8 cellular contexts compared by ENCODE assay signal in the genomic region with DNA sequence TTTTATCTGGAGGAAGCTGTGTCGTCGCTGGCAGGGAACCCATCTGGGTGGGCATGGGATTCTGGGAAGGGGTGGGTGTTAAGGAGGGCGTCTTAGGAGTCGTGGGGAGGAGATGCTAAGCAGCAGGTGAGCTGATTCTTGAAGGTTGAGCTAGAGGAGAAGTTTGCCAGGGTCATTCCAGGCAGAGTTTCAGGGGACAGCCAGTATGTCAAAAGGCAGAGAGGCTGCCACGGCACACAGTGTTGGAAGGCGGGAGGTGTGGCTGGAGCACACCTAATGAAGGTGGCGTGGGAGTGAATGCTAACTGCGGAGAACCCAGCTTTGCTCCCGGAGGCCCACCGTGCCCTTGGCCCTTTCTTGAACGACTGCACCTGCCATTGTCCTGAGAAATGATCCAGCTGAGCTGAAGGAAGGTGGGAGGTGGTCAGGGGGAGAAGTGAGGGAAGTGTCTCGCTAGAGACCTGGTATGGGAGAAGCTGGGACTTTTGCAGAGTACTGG. TPM values are rescaled to one million over a fixed set of nuclear protein-coding genes. Genes with fewer than 3 reads are reported as not detected.
DNase-seq lines count a peak whose midpoint lies in the region; ATAC-seq and TF ChIP-seq lines count a peak whose summit lies in the region.

No MANE protein-coding gene starts in this region.

- POLR2A ChIA-PET in CD8-positive, alpha-beta T cell (lab: Charles Lee), result interaction anchor here (1.1 to 4.2 kb wide), 2 partner anchors 8 to 24 kb away, joined by 4 to 19 read pairs; no protein-coding TSS in a partner anchor
- POLR2A ChIA-PET in PC-3 (lab: Charles Lee; ENCODE audit: unreplicated experiment), result no interaction called here

- peaks cover 29% of the 10 kb centered on the region for H3K36me3 Mint-ChIP-seq in CD8-positive, alpha-beta T cell

- no peaks in the 10 kb centered on the region for H3K27me3 Mint-ChIP-seq in CD8-positive, alpha-beta T cell (ENCODE audit: low read depth)

- TF ChIP-seq CTCF in CD8-positive, alpha-beta T cell (IDR thresholded peaks at IDR 0.05), result no peak
- TF ChIP-seq CTCF in PC-3 (conservative IDR thresholded peaks at IDR 0.05; ENCODE audit: low read depth, low read length) (no peak), epithelial cell of esophagus (IDR thresholded peaks at IDR 0.05; ENCODE audit: insufficient read depth, low read depth, low read length, missing control alignments) (no peak), ovary (IDR thresholded peaks at IDR 0.05) (no peak)

- peaks cover 61% of the 10 kb centered on the region for H3K79me2 ChIP-seq in PC-3 (ENCODE audit: low read length)

- H3K9ac ChIP-seq in PC-3 (ENCODE audit: low read length), result peak overlapping the region; percentile 87

- DNase-seq in CD8-positive, alpha-beta T cell, result no peak
- DNase-seq in PC-3, result no peak
- DNase-seq in epithelial cell of esophagus (ENCODE audit: low read depth), result no peak
- no peak for DNase-seq in ovary
- DNase-seq in NCI-H1105 treated with DMSO at 0.1 percent for 48 hours (lab: John Stamatoyannopoulos, UW), result no peak
- DNase-seq in T1000 (lab: John Stamatoyannopoulos, UW), result no peak
- no peak for DNase-seq in globus pallidus (ENCODE audit: low spot score)

- H3K4me1 Mint-ChIP-seq in CD8-positive, alpha-beta T cell (ENCODE audit: low read depth), result peaks cover 56% of the 10 kb centered on the region

- H3K27me3 ChIP-seq in CD8-positive, alpha-beta T cell (ENCODE audit: insufficient read depth, low read length), result no peaks in the 10 kb centered on the region
- no peaks in the 10 kb centered on the region for H3K27me3 ChIP-seq in PC-3 (ENCODE audit: low read length)
- no peaks in the 10 kb centered on the region for H3K27me3 ChIP-seq in ovary

- intact Hi-C loops in CD8-positive, alpha-beta T cell (cut with DNase I, micrococcal nuclease), result loop anchor here in 1 of 2 experiments (5.0 kb wide), 1 partner anchor 149 kb away; a partner anchor contains a TSS
- intact Hi-C loops in PC-3 (cut with micrococcal nuclease), result loop anchor here (2.0 kb wide), 1 partner anchor 42 kb away; no protein-coding TSS in a partner anchor
- intact Hi-C loops in ovary (cut with DNase I), result no loop called here

- WGBS in ovary, 3 donors, result 34 to 45% (median 39%) methylated on average over 12 of the region's 12 CpGs

- no peaks in the 10 kb centered on the region for H3K9me3 Mint-ChIP-seq in CD8-positive, alpha-beta T cell

- no peaks in the 10 kb centered on the region for H3K9me2 ChIP-seq in PC-3 (replicated peaks; ENCODE audit: low read length)

- peak overlapping the region; percentile 85 for H3K27ac Mint-ChIP-seq in CD8-positive, alpha-beta T cell

- peak overlapping the region; percentile 89 for H3K4me3 Mint-ChIP-seq in CD8-positive, alpha-beta T cell

- TSS peak; percentile 36 for BruUV-seq in PC-3 (replicated peaks; lab: Mats Ljungman, UMichigan)

- peaks cover 32% of the 10 kb centered on the region for H3K4me1 ChIP-seq in CD8-positive, alpha-beta T cell (ENCODE audit: insufficient read depth, low read length)
- H3K4me1 ChIP-seq in PC-3 (ENCODE audit: insufficient read depth, low read length) (peaks cover 14% of the 10 kb centered on the region), ovary (ENCODE audit: insufficient read depth) (peaks cover 5% of the 10 kb centered on the region)

- H4K20me1 ChIP-seq in PC-3 (ENCODE audit: low read length), result 0 out of 2 replicates have a peak, but pooled peaks cover 16% of the 10 kb centered on the region

- no peak overlapping the region for H3K27ac ChIP-seq in CD8-positive, alpha-beta T cell (ENCODE audit: low read depth, low read length)
- no peak overlapping the region for H3K27ac ChIP-seq in PC-3 (ENCODE audit: low read length)
- H3K27ac ChIP-seq in ovary, result no peak overlapping the region

- peaks cover 3% of the 10 kb centered on the region for H3K36me3 ChIP-seq in CD8-positive, alpha-beta T cell (ENCODE audit: insufficient read depth, low read length)
- H3K36me3 ChIP-seq in PC-3 (ENCODE audit: low read depth, low read length) (no peaks in the 10 kb centered on the region), ovary (no peaks in the 10 kb centered on the region)

- H3K4me3 ChIP-seq in CD8-positive, alpha-beta T cell (ENCODE audit: low read depth, low read length), result peak overlapping the region; percentile 93
- H3K4me3 ChIP-seq in PC-3 (ENCODE audit: low read length) (peak overlapping the region; percentile 95), epithelial cell of esophagus (ENCODE audit: low read length) (peak overlapping the region; percentile 74), ovary (peak overlapping the region; percentile 72)

- no peak overlapping the region for H2AFZ ChIP-seq in PC-3 (ENCODE audit: low read length)

- H3F3A ChIP-seq in PC-3 (ENCODE audit: low read length, unreplicated experiment), result no peaks in the 10 kb centered on the region

- no peak for ATAC-seq in CD8-positive, alpha-beta T cell
- ATAC-seq in PC-3 (no peak), HG03097 (IDR thresholded peaks at IDR 0.05; ENCODE audit: low FRiP score, unreplicated experiment) (no peak)

- TF ChIP-seq EP300 in ovary (IDR thresholded peaks at IDR 0.05), result no peak

- CTCF ChIA-PET in CD8-positive, alpha-beta T cell (lab: Charles Lee), result interaction anchor here (1.2 to 1.3 kb wide), 2 partner anchors 15 to 125 kb away, joined by 3 to 4 read pairs; no protein-coding TSS in a partner anchor
- CTCF ChIA-PET in PC-3 (lab: Charles Lee), result no interaction called here

- H3K4me2 ChIP-seq in PC-3 (ENCODE audit: low read length), result peak overlapping the region; percentile 98

- TF ChIP-seq POLR2A in ovary (IDR thresholded peaks at IDR 0.05), result no peak

- no peaks in the 10 kb centered on the region for H3K9me3 ChIP-seq in CD8-positive, alpha-beta T cell (ENCODE audit: low read length)
- H3K9me3 ChIP-seq in PC-3 (ENCODE audit: low read length) (no peaks in the 10 kb centered on the region), ovary (no peaks in the 10 kb centered on the region)

RNA-seq across cellular contexts. Expression of a gene that starts 1.3 kb away (rescaled TPM):
- 100 to 1,000 TPM; 194 to 196 TPM for total RNA-seq in CD8-positive, alpha-beta T cell
- total RNA-seq in PC-3 (2014; rRNA removed), result 19.6 and 20.3 TPM in 2 replicates
- 10 to 100 TPM; 21.9 to 50.4 (median 30.0) TPM for total RNA-seq in ovary
- polyA plus RNA-seq in ovary, result 10 to 100 TPM; 27.4 to 57.8 TPM

RNA-seq across cellular contexts. Expression of a gene that starts 26.3 kb away (rescaled TPM):
- total RNA-seq in CD8-positive, alpha-beta T cell, result not detected
- total RNA-seq in PC-3 (2014; rRNA removed), result 1.1 TPM in 1 of 2 replicates, not detected in the other
- not detected for total RNA-seq in ovary
- polyA plus RNA-seq in ovary, result under 1 TPM in 1 of 2 donors, not detected in 1; 0.22 TPM
